In the genomic region with DNA sequence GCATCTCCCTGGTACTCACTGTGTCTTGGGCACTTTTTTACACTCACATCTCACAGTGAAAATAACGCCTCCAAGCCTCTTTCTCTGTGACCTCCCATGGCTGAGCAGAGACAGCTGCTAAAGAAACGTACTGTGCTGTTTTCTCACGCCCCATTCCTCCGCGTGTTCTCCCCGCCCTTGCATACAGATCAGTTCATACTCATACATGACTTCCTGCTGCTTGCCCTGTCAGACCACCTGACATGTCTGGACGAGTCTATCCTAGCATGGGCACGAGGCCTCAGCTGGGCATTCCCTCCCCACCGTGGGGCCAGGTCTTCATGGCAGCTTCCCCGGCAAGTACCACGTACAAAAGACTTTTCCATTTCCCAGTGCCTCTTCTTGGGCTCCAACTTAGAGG, we compare ENCODE assay signal across 10 cellular contexts. TPM values are rescaled to one million over a fixed set of nuclear protein-coding genes. Genes with fewer than 3 reads are reported as not detected.
DNase-seq lines count a peak whose midpoint lies in the region; ATAC-seq and TF ChIP-seq lines count a peak whose summit lies in the region.
"Had no signal": no experiment of that assay in that cellular context is flagged by ENCODE, and none has a peak within 500 bp of the region (broad histone marks: within the 10 kb centered on the region; RNA-seq: fewer than 3 reads in every experiment).

No MANE protein-coding gene starts in this region.

- H3K4me1 Mint-ChIP-seq in IgD-negative memory B cell = peaks cover 9 to 17% (median 13%) of the 10 kb centered on the region in 3 donors
- peaks cover 4% of the 10 kb centered on the region for H3K4me1 Mint-ChIP-seq in mesothelial cell of epicardium

- H3K9me3 Mint-ChIP-seq in IgD-negative memory B cell (peaks cover 2 to 16% (median 2%) of the 10 kb centered on the region in 3 donors), mesothelial cell of epicardium (peaks cover 13% of the 10 kb centered on the region)

- H3K4me1 ChIP-seq in tibial nerve (peaks cover 0 to 7% (median 0%) of the 10 kb centered on the region in 4 donors), esophagus muscularis mucosa (no peaks in the 10 kb centered on the region)

- H3K27me3 Mint-ChIP-seq in IgD-negative memory B cell = no peaks in the 10 kb centered on the region
- no peaks in the 10 kb centered on the region for H3K27me3 Mint-ChIP-seq in mesothelial cell of epicardium (ENCODE audit: low read depth)

- H3K27ac Mint-ChIP-seq in IgD-negative memory B cell (no peak overlapping the region), mesothelial cell of epicardium (peak overlapping the region; percentile 18)

- intact Hi-C loops in esophagus muscularis mucosa (cut with DNase I) = no loop called here

- 93% methylated on average over 11 of the region's 11 CpGs for WGBS in tibial nerve, 2 donors
- WGBS in esophagus muscularis mucosa = 88% methylated on average over 11 of the region's 11 CpGs

- H3K27me3 ChIP-seq in tibial nerve = no peaks in the 10 kb centered on the region
- no peaks in the 10 kb centered on the region for H3K27me3 ChIP-seq in esophagus muscularis mucosa

- H3K9me3 ChIP-seq in tibial nerve = peaks cover 0 to 7% (median 0%) of the 10 kb centered on the region in 4 donors
- peaks cover 0 to 8% (median 4%) of the 10 kb centered on the region in 4 donors for H3K9me3 ChIP-seq in esophagus muscularis mucosa

- TF ChIP-seq POLR2A in tibial nerve (IDR thresholded peaks at IDR 0.05) = no peak
- no peak for TF ChIP-seq POLR2A in esophagus muscularis mucosa (IDR thresholded peaks at IDR 0.05; ENCODE audit: low read depth)

- peak overlapping the region in 3 of 4 donors; percentile 0 to 88 (median 52) for H3K4me3 Mint-ChIP-seq in IgD-negative memory B cell
- no peak overlapping the region for H3K4me3 Mint-ChIP-seq in mesothelial cell of epicardium

- ATAC-seq in GM18867 (IDR thresholded peaks at IDR 0.05; ENCODE audit: unreplicated experiment) = peak; percentile 84
- ATAC-seq in GM21619 (IDR thresholded peaks at IDR 0.05; ENCODE audit: unreplicated experiment) = peak; percentile 50
- no peak for ATAC-seq in GM18868 (IDR thresholded peaks at IDR 0.05; ENCODE audit: unreplicated experiment)

- H3K36me3 ChIP-seq in tibial nerve = no peaks in the 10 kb centered on the region
- H3K36me3 ChIP-seq in esophagus muscularis mucosa = no peaks in the 10 kb centered on the region

- H3K4me3 ChIP-seq in tibial nerve (no peak overlapping the region), esophagus muscularis mucosa (no peak overlapping the region)

- no peak for DNase-seq in mesothelial cell of epicardium (ENCODE audit: low spot score in 2 of 2, unreplicated experiment in 2 of 2)
- DNase-seq in tibial nerve (ENCODE audit: low spot score in 2 of 2) = no peak
- DNase-seq in GOT3 (lab: John Stamatoyannopoulos, UW) = no peak
- DNase-seq in esophagus muscularis mucosa (ENCODE audit: extremely low spot score) = no peak
- DNase-seq: NCI-H69 had no signal

- no peak overlapping the region for H3K27ac ChIP-seq in tibial nerve
- H3K27ac ChIP-seq in esophagus muscularis mucosa (replicated peaks in 1 of 4) = no peak overlapping the region

- TF ChIP-seq CTCF in mesothelial cell of epicardium (IDR thresholded peaks at IDR 0.05; ENCODE audit: unreplicated experiment) = no peak
- no peak for TF ChIP-seq CTCF in tibial nerve (IDR thresholded peaks at IDR 0.05)
- no peak for TF ChIP-seq CTCF in esophagus muscularis mucosa (IDR thresholded peaks at IDR 0.05)

- TF ChIP-seq EP300 in tibial nerve (IDR thresholded peaks at IDR 0.05) (no peak), esophagus muscularis mucosa (IDR thresholded peaks at IDR 0.05) (no peak)

- H3K36me3 Mint-ChIP-seq in IgD-negative memory B cell = no peaks in the 10 kb centered on the region
- H3K36me3 Mint-ChIP-seq in mesothelial cell of epicardium = peaks cover 3% of the 10 kb centered on the region

RNA-seq across cellular contexts. Expression of a gene that starts 21.2 kb away (rescaled TPM):
- not detected for polyA plus RNA-seq in IgD-negative memory B cell
- total RNA-seq in mesothelial cell of epicardium (3.9 to 4.8 TPM (median 4.4 TPM) in 3 replicates), tibial nerve (1 to 10 TPM in 1 of 4 donors, not detected in 3; 1.1 TPM), esophagus muscularis mucosa (under 1 TPM in 1 of 4 donors, not detected in 3; 0.13 TPM)

RNA-seq across cellular contexts. Expression of a gene that starts 31.0 kb away (rescaled TPM):
- not detected for polyA plus RNA-seq in IgD-negative memory B cell
- total RNA-seq in mesothelial cell of epicardium (1.3 to 1.7 TPM (median 1.4 TPM) in 3 replicates), tibial nerve (1 to 10 TPM in 1 of 4 donors, under 1 TPM in 2, not detected in 1; 0.22 to 2.7 (median 0.39) TPM), esophagus muscularis mucosa (1 to 10 TPM in 1 of 4 donors, not detected in 3; 2.7 TPM)
- total RNA-seq: activated CD8-positive, alpha-beta memory T cell treated with anti-CD3 and anti-CD28 coated beads for 36 hours had no signal

RNA-seq across cellular contexts. Expression of a gene that starts 41.1 kb away (rescaled TPM):
- not detected for polyA plus RNA-seq in IgD-negative memory B cell
- total RNA-seq in mesothelial cell of epicardium (8.4 to 8.9 TPM (median 8.6 TPM) in 3 replicates), tibial nerve (not detected), esophagus muscularis mucosa (1 to 10 TPM in 1 of 4 donors, under 1 TPM in 2, not detected in 1; 0.23 to 1.5 (median 0.91) TPM)
